9 cellular contexts compared by ENCODE assay signal in genomic region chr9:37144762-37145161, GRCh38. TPM values are rescaled to one million over a fixed set of nuclear protein-coding genes. Genes with fewer than 3 reads are reported as not detected.
DNase-seq lines count a peak whose midpoint lies in the region; ATAC-seq and TF ChIP-seq lines count a peak whose summit lies in the region.
"Had no signal": no experiment of that assay in that cellular context is flagged by ENCODE, and none has a peak within 500 bp of the region (broad histone marks: within the 10 kb centered on the region; RNA-seq: fewer than 3 reads in every experiment).

No MANE protein-coding gene starts in this region.

- peak overlapping the region in 9 of 10 donors; percentile 8 to 77 (median 50) for H3K4me3 Mint-ChIP-seq in naive thymus-derived CD4-positive, alpha-beta T cell

- H3K79me2 ChIP-seq in HCT116 (ENCODE audit: insufficient read depth, low read length), result peaks cover 81% of the 10 kb centered on the region

- H3K36me3 Mint-ChIP-seq in naive thymus-derived CD4-positive, alpha-beta T cell, result peaks cover 0 to 33% (median 20%) of the 10 kb centered on the region in 5 donors

- no peak for TF ChIP-seq CTCF in HCT116 (IDR thresholded peaks at IDR 0.05 in 2 of 3, conservative IDR thresholded peaks at IDR 0.05 in 1 of 3; ENCODE audit: borderline replicate concordance in 1 of 3, insufficient read depth in 1 of 3, low read depth in 2 of 3, low read length in 2 of 3)

- ATAC-seq in GM18511 (IDR thresholded peaks at IDR 0.05; ENCODE audit: unreplicated experiment) (peak; percentile 66), HCT116 (peak; percentile 52; the same call in 1 of the 2 replicates)
- no peak for ATAC-seq in naive thymus-derived CD4-positive, alpha-beta T cell
- ATAC-seq: lower lobe of right lung had no signal

- H3K4me1 Mint-ChIP-seq in naive thymus-derived CD4-positive, alpha-beta T cell, result peaks cover 21 to 89% (median 71%) of the 10 kb centered on the region in 7 donors

- H3K36me3 ChIP-seq in HCT116 (ENCODE audit: control insufficient read depth in 1 of 2, insufficient read depth in 2 of 2, low read length in 2 of 2), result no peaks in the 10 kb centered on the region
- no peaks in the 10 kb centered on the region for H3K36me3 ChIP-seq in naive thymus-derived CD4-positive, alpha-beta T cell (ENCODE audit: control insufficient read depth in 2 of 3, insufficient read depth in 3 of 3, low read length in 3 of 3)

- peaks cover 6 to 7% of the 10 kb centered on the region in 2 experiments for H3K4me1 ChIP-seq in HCT116 (ENCODE audit: control insufficient read depth in 1 of 2, insufficient read depth in 2 of 2, low read length in 2 of 2)
- peaks cover 19 to 47% of the 10 kb centered on the region in 2 donors for H3K4me1 ChIP-seq in naive thymus-derived CD4-positive, alpha-beta T cell (ENCODE audit: control insufficient read depth in 2 of 2, insufficient read depth in 2 of 2, low read length in 2 of 2)

- no peak overlapping the region for H3K9ac ChIP-seq in HCT116 (ENCODE audit: low read length)

- H3K27ac Mint-ChIP-seq in naive thymus-derived CD4-positive, alpha-beta T cell, result peak overlapping the region in 8 of 9 donors; percentile 23 to 91 (median 83)

- CTCF ChIA-PET in HCT116 (lab: Charles Lee), result no interaction called here
- CTCF ChIA-PET in naive thymus-derived CD4-positive, alpha-beta T cell (lab: Charles Lee), result no interaction called here

- H3K4me2 ChIP-seq in HCT116 (ENCODE audit: low read length), result peak overlapping the region; percentile 22; the same call in 1 of the 2 replicates

- POLR2A ChIA-PET in HCT116 (lab: Charles Lee), result no interaction called here
- POLR2A ChIA-PET in naive thymus-derived CD4-positive, alpha-beta T cell (lab: Charles Lee), result interaction anchor here (0.6 to 0.8 kb wide), 3 partner anchors 24 to 37 kb away, joined by 4 to 6 read pairs (median 4); partner anchors contain the start of gene ZCCHC7

- H3K27me3 ChIP-seq in HCT116 (ENCODE audit: insufficient read depth, low read length), result no peaks in the 10 kb centered on the region
- H3K27me3 ChIP-seq in naive thymus-derived CD4-positive, alpha-beta T cell (ENCODE audit: control insufficient read depth in 2 of 2, insufficient read depth in 2 of 2, low read length in 2 of 2), result no peaks in the 10 kb centered on the region

- no peaks in the 10 kb centered on the region for H3K9me3 ChIP-seq in HCT116 (ENCODE audit: control insufficient read depth in 1 of 2, insufficient read depth in 1 of 2, low read depth in 1 of 2, low read length in 2 of 2)
- H3K9me3 ChIP-seq in naive thymus-derived CD4-positive, alpha-beta T cell (ENCODE audit: control insufficient read depth in 2 of 3, low read length in 3 of 3), result no peaks in the 10 kb centered on the region
- H3K9me3 ChIP-seq: lower lobe of right lung had no signal

- RAD21 ChIA-PET in HCT116 (lab: Charles Lee; ENCODE audit: low non-redundant PET in 1 of 2, low total read pairs in 2 of 2, uncharacterized antibody in 2 of 2, unreplicated experiment in 2 of 2), result no interaction called here

- no peaks in the 10 kb centered on the region for H3K9me3 Mint-ChIP-seq in naive thymus-derived CD4-positive, alpha-beta T cell

- no TSS peak for BruUV-seq in HCT116 (replicated peaks; lab: Mats Ljungman, UMichigan)

- H3K27me3 Mint-ChIP-seq in naive thymus-derived CD4-positive, alpha-beta T cell, result no peaks in the 10 kb centered on the region

- TF ChIP-seq RAD21 in HCT116 (IDR thresholded peaks at IDR 0.05; ENCODE audit: low read depth), result no peak

- H2AFZ ChIP-seq in HCT116 (ENCODE audit: low read depth, low read length, poor library complexity, severe bottlenecking), result no peak overlapping the region

- no peak overlapping the region for H3K27ac ChIP-seq in HCT116 (ENCODE audit: low read depth, low read length)
- no peak overlapping the region for H3K27ac ChIP-seq in naive thymus-derived CD4-positive, alpha-beta T cell (ENCODE audit: low read depth, low read length)
- H3K27ac ChIP-seq: lower lobe of right lung had no signal

- intact Hi-C loops in HCT116 (cut with micrococcal nuclease) (loop anchor here (5.0 kb wide), 1 partner anchor 53 kb away; no protein-coding TSS in a partner anchor), posterior vena cava (cut with DNase I) (no loop called here)
- intact Hi-C loops in naive thymus-derived CD4-positive, alpha-beta T cell (cut with micrococcal nuclease), result loop anchor here (5.0 to 10.0 kb wide), 4 partner anchors 53 to 740 kb away; partner anchors contain the start of gene RNF38 (in 1 of the 2)

- no peaks in the 10 kb centered on the region for H3K9me2 ChIP-seq in HCT116 (ENCODE audit: insufficient read depth)

- TF ChIP-seq POLR2A in HCT116 (IDR thresholded peaks at IDR 0.05; ENCODE audit: borderline replicate concordance, extremely low read depth, insufficient read depth, insufficient read length), result no peak

- H3K4me3 ChIP-seq in HCT116 (replicated peaks in 1 of 2; ENCODE audit: low read depth in 1 of 2, low read length in 2 of 2), result no peak overlapping the region
- H3K4me3 ChIP-seq in naive thymus-derived CD4-positive, alpha-beta T cell (ENCODE audit: low read length), result no peak overlapping the region
- H3K4me3 ChIP-seq: lower lobe of right lung had no signal

- no peak for DNase-seq in HCT116 (ENCODE audit: low read depth, low spot score)
- DNase-seq in RKO (ENCODE audit: low spot score), result peak; percentile 3
- no peak for DNase-seq in naive thymus-derived CD4-positive, alpha-beta T cell
- no peak for DNase-seq in activated naive CD4-positive, alpha-beta T cell treated with anti-CD3 and anti-CD28 coated beads, Interleukin-2, amount 50 U/mL, for 16 hours
- DNase-seq in posterior vena cava (ENCODE audit: low spot score), result no peak
- no peak for DNase-seq in mucosa of gallbladder (ENCODE audit: low spot score)
- DNase-seq: lower lobe of right lung, NCI-H1417 treated with DMSO at 0.1 percent for 48 hours had no signal

- H4K20me1 ChIP-seq in HCT116 (ENCODE audit: insufficient read depth), result peaks cover 7% of the 10 kb centered on the region; the same call in 1 of the 2 replicates

TF ChIP-seq in HCT116, 20 proteins besides CTCF, POLR2A, EP300 and RAD21 (continues in another document):
- no peak for TF ChIP-seq CEBPB (IDR thresholded peaks at IDR 0.05; ENCODE audit: low read depth)
- no peak for TF ChIP-seq ZNF274 (IDR thresholded peaks at IDR 0.05; ENCODE audit: low read depth, low read length)
- no peak for TF ChIP-seq JUND (IDR thresholded peaks at IDR 0.05)
- TF ChIP-seq REST (IDR thresholded peaks at IDR 0.05; ENCODE audit: low read depth), result no peak
- no peak for TF ChIP-seq SRF (IDR thresholded peaks at IDR 0.05; ENCODE audit: low read depth)
- TF ChIP-seq SP1 (IDR thresholded peaks at IDR 0.05; ENCODE audit: low read depth), result no peak
- TF ChIP-seq CBX3 (IDR thresholded peaks at IDR 0.05; ENCODE audit: low read depth), result no peak
- no peak for TF ChIP-seq POLR2AphosphoS5 (IDR thresholded peaks at IDR 0.05; ENCODE audit: low read depth, low read length)
- no peak for TF ChIP-seq EGR1 (IDR thresholded peaks at IDR 0.05; ENCODE audit: low read depth)
- TF ChIP-seq ZFX (IDR thresholded peaks at IDR 0.05), result no peak
- no peak for TF ChIP-seq ELF1 (IDR thresholded peaks at IDR 0.05; ENCODE audit: borderline replicate concordance, low read depth)
- TF ChIP-seq YY1 (IDR thresholded peaks at IDR 0.05; ENCODE audit: extremely low read depth, insufficient replicate concordance, low read depth, low read length), result no peak
- TF ChIP-seq MAX (IDR thresholded peaks at IDR 0.05), result no peak
- TF ChIP-seq FOSL1 (IDR thresholded peaks at IDR 0.05; ENCODE audit: low read depth), result no peak
- no peak for TF ChIP-seq SIN3A (IDR thresholded peaks at IDR 0.05; ENCODE audit: low read depth)

RNA-seq across cellular contexts. Expression of gene ZCCHC7, which starts 24.4 kb away (rescaled TPM):
- total RNA-seq in HCT116 (2021; ENCODE audit: unreplicated experiment) (31.2 TPM), posterior vena cava (10 to 100 TPM; 19.9 to 24.2 TPM), mucosa of gallbladder (16.5 TPM)
- polyA plus RNA-seq in HCT116 (2012), result 17.9 and 23.6 TPM in 2 replicates
- total RNA-seq in naive thymus-derived CD4-positive, alpha-beta T cell, result 10 to 100 TPM; 26.1 to 47.1 (median 40.9) TPM
- 10 to 100 TPM; 27.9 to 40.3 TPM for polyA plus RNA-seq in naive thymus-derived CD4-positive, alpha-beta T cell

Comparison
In these comparisons a context has a peak if more than half of its experiments do, and no peak if none do; other contexts are left out.
1. intact Hi-C loops: an anchor here in HCT116 (5.0 kb wide) and naive thymus-derived CD4-positive, alpha-beta T cell (5.0 to 10.0 kb wide); none called in posterior vena cava.